In the genomic region with DNA sequence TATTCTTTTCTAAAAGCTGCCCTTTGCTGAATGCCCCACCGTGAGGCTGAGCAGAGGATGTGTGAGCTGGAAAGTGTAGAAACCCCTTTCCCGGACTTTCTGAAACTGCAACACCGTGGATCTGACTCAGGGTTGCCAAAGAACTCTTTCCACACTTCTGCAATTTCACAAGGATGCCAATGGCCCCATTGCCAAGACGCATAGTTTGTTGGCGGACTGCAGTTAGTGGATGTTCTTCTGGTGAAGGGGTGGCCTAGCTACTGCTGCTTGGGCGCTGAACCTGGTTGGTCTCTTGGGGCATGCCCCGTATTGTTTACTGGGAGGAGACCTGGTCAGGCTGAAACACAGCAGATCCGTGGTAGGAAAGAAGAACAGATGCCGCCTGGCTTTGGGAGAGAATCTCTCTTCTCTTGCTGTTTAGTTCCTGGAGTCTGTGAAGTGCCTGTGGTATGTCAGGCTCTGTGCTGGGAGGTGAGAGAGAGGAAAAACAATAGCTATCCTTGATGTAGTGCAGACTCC, we compare ENCODE assay signal across 8 cellular contexts. TPM values are rescaled to one million over a fixed set of nuclear protein-coding genes. Genes with fewer than 3 reads are reported as not detected.
A peak's percentile ranks its signal among the peaks of the same experiment; 100 is the strongest.
DNase-seq lines count a peak whose midpoint lies in the region; ATAC-seq and TF ChIP-seq lines count a peak whose summit lies in the region.
"Had no signal": no experiment of that assay in that cellular context is flagged by ENCODE, and none has a peak within 500 bp of the region (broad histone marks: within the 10 kb centered on the region; RNA-seq: fewer than 3 reads in every experiment).

No MANE protein-coding gene starts in this region.

- peak overlapping the region; percentile 80 for H3K27ac Mint-ChIP-seq in activated B cell treated with CpG ODN at 0.5 μM for 24 hours
- peak overlapping the region; percentile 79 for H3K27ac Mint-ChIP-seq in stimulated activated effector memory CD8-positive, alpha-beta T cell treated with anti-CD3 and anti-CD28 coated beads, Interleukin-12 subunit alpha, Interleukin-12 subunit beta, amount 100 ng/mL, for 72 hours

- CTCF ChIA-PET in IMR-90 (lab: Yijun Ruan, JAX), result no interaction called here
- CTCF ChIA-PET in activated B cell treated with CpG ODN at 0.5 μM for 24 hours (lab: Charles Lee), result interaction anchor here (0.7 to 1.5 kb wide), 8 partner anchors 10 to 36 kb away, joined by 3 read pairs; no protein-coding TSS in a partner anchor

- no peaks in the 10 kb centered on the region for H3K9me3 Mint-ChIP-seq in activated B cell treated with CpG ODN at 0.5 μM for 24 hours
- no peaks in the 10 kb centered on the region for H3K9me3 Mint-ChIP-seq in stimulated activated effector memory CD8-positive, alpha-beta T cell treated with anti-CD3 and anti-CD28 coated beads, Interleukin-12 subunit alpha, Interleukin-12 subunit beta, amount 100 ng/mL, for 72 hours

- POLR2A ChIA-PET in IMR-90 (lab: Charles Lee; ENCODE audit: unreplicated experiment) (no interaction called here), activated B cell treated with CpG ODN at 0.5 μM for 24 hours (lab: Charles Lee) (interaction anchor here (2.4 to 14.6 kb wide), 3 partner anchors 10 to 25 kb away, joined by 11 to 485 read pairs (median 465); a partner anchor contains a TSS)

- no peak overlapping the region for H4K5ac ChIP-seq in IMR-90 (ENCODE audit: low read depth, low read length)

- no peak overlapping the region for H3K4me3 Mint-ChIP-seq in activated B cell treated with CpG ODN at 0.5 μM for 24 hours
- no peak overlapping the region for H3K4me3 Mint-ChIP-seq in stimulated activated effector memory CD8-positive, alpha-beta T cell treated with anti-CD3 and anti-CD28 coated beads, Interleukin-12 subunit alpha, Interleukin-12 subunit beta, amount 100 ng/mL, for 72 hours

- ATAC-seq in IMR-90 (ENCODE audit: low read depth), result no peak
- no peak for ATAC-seq in activated B cell treated with CpG ODN at 0.5 μM for 24 hours (ENCODE audit: low read depth)
- no peak for ATAC-seq in stimulated activated effector memory CD8-positive, alpha-beta T cell treated with anti-CD3 and anti-CD28 coated beads, Interleukin-12 subunit alpha, Interleukin-12 subunit beta, amount 100 ng/mL, for 72 hours

- H2AK9ac ChIP-seq in IMR-90 (replicated peaks; ENCODE audit: low read depth, low read length, poor library complexity), result peak overlapping the region; percentile 53

- peaks cover 77% of the 10 kb centered on the region for H3K4me1 Mint-ChIP-seq in activated B cell treated with CpG ODN at 0.5 μM for 24 hours
- peaks cover 57% of the 10 kb centered on the region for H3K4me1 Mint-ChIP-seq in stimulated activated effector memory CD8-positive, alpha-beta T cell treated with anti-CD3 and anti-CD28 coated beads, Interleukin-12 subunit alpha, Interleukin-12 subunit beta, amount 100 ng/mL, for 72 hours

- peak overlapping the region; percentile 20; the same call in 1 of the 3 replicates for H2BK15ac ChIP-seq in IMR-90 (ENCODE audit: low read depth, low read length)

- no peak for TF ChIP-seq POLR2A in IMR-90 (IDR thresholded peaks at IDR 0.05; ENCODE audit: low read depth, low read length)

- H3K4me2 ChIP-seq in IMR-90 (ENCODE audit: low read depth, low read length), result no peak overlapping the region

- H3K56ac ChIP-seq in IMR-90 (ENCODE audit: extremely low read depth, insufficient read depth, low read length), result no peak overlapping the region

- H3K27me3 ChIP-seq in IMR-90 (ENCODE audit: control insufficient read depth, insufficient read depth, low read length), result no peaks in the 10 kb centered on the region
- no peaks in the 10 kb centered on the region for H3K27me3 ChIP-seq in WERI-Rb-1 (ENCODE audit: insufficient read depth, low read depth, severe bottlenecking)

- H3K4me3 ChIP-seq in IMR-90 (ENCODE audit: insufficient read depth, low read depth, low read length) (no peak overlapping the region), WERI-Rb-1 (ENCODE audit: low read depth, low read length) (no peak overlapping the region)

- dilution Hi-C loops in IMR-90 (cut with HindIII; ENCODE audit: low sequenced_read_pairs, unreplicated experiment), result no loop called here

- peaks cover 40% of the 10 kb centered on the region for H3K4me1 ChIP-seq in IMR-90 (ENCODE audit: control insufficient read depth, insufficient read depth, low read length)

- no peak overlapping the region for H3K9ac ChIP-seq in IMR-90 (ENCODE audit: low read depth, low read length)

- H3K9me1 ChIP-seq in IMR-90 (ENCODE audit: insufficient read depth, low read length), result peaks cover 21% of the 10 kb centered on the region

- peaks cover 82% of the 10 kb centered on the region for H3K36me3 Mint-ChIP-seq in activated B cell treated with CpG ODN at 0.5 μM for 24 hours (ENCODE audit: low read depth)
- H3K36me3 Mint-ChIP-seq in stimulated activated effector memory CD8-positive, alpha-beta T cell treated with anti-CD3 and anti-CD28 coated beads, Interleukin-12 subunit alpha, Interleukin-12 subunit beta, amount 100 ng/mL, for 72 hours, result peaks cover 99% of the 10 kb centered on the region

- peak overlapping the region; percentile 2; the same call in 1 of the 2 replicates for H3K27ac ChIP-seq in IMR-90 (ENCODE audit: insufficient read depth, low read length)
- H3K27ac ChIP-seq in WERI-Rb-1, result no peak overlapping the region

- in situ Hi-C loops in IMR-90 (cut with MboI; ENCODE audit: low sequenced_read_pairs), result no loop called here

- H3K36me3 ChIP-seq in IMR-90 (ENCODE audit: control insufficient read depth, insufficient read depth, low read length) (peaks cover 10% of the 10 kb centered on the region; the same call in 1 of the 2 replicates), WERI-Rb-1 (no peaks in the 10 kb centered on the region)

- no TSS peak for BruUV-seq in IMR-90 (replicated peaks; lab: Mats Ljungman, UMichigan)

- H3K4ac ChIP-seq in IMR-90 (ENCODE audit: low read depth, low read length), result peak overlapping the region; percentile 31

- TF ChIP-seq RAD21 in IMR-90 (IDR thresholded peaks at IDR 0.05; ENCODE audit: low read length), result no peak

- intact Hi-C loops in IMR-90 (cut with micrococcal nuclease), result no loop called here
- intact Hi-C loops in activated B cell treated with CpG ODN at 0.5 μM for 24 hours (cut with micrococcal nuclease), result no loop called here

- H2AK5ac ChIP-seq in IMR-90 (ENCODE audit: low read depth, low read length), result peak overlapping the region; percentile 43; the same call in 1 of the 2 replicates

- WGBS in IMR-90 (ENCODE audit: extremely low coverage in 2 of 2, insufficient read length in 1 of 2), 2 experiments, result 70% methylated on average over 2 of the region's 9 CpGs; no CpG with 5 or more reads in 1 of the 2 experiments

- H4K8ac ChIP-seq in IMR-90 (ENCODE audit: low read depth in 2 of 2, low read length in 2 of 2), result no peak overlapping the region

- H3K23ac ChIP-seq in IMR-90 (ENCODE audit: low read depth, low read length), result no peak overlapping the region

- H2BK20ac ChIP-seq in IMR-90 (ENCODE audit: low read depth, low read length), result no peak overlapping the region

- no peak overlapping the region for H2BK5ac ChIP-seq in IMR-90 (ENCODE audit: low read depth, low read length, poor library complexity, severe bottlenecking)

- peaks cover 0 to 19% of the 10 kb centered on the region in 2 experiments; a peak in 2 of 4 replicates for H3K79me1 ChIP-seq in IMR-90 (ENCODE audit: low read depth in 1 of 2, low read length in 2 of 2)

- no peaks in the 10 kb centered on the region for H3K9me3 ChIP-seq in IMR-90 (ENCODE audit: control insufficient read depth, insufficient read depth, low read length)
- H3K9me3 ChIP-seq in WERI-Rb-1 (ENCODE audit: severe bottlenecking), result no peaks in the 10 kb centered on the region

- TF ChIP-seq CTCF in IMR-90 (conservative IDR thresholded peaks at IDR 0.05; ENCODE audit: low read depth, low read length) (no peak), activated B cell treated with CpG ODN at 0.5 μM for 24 hours (IDR thresholded peaks at IDR 0.05) (no peak), WERI-Rb-1 (IDR thresholded peaks at IDR 0.05; ENCODE audit: low read depth, low read length) (no peak)

- DNase-seq in IMR-90 (peak; percentile 65), activated B cell treated with CpG ODN at 0.5 μM for 24 hours (no peak), iris pigment epithelial cell (ENCODE audit: low read depth) (peak; percentile 54), DMS114 treated with DMSO at 0.1 percent for 48 hours (lab: John Stamatoyannopoulos, UW; ENCODE audit: unreplicated experiment) (no peak), WERI-Rb-1 (no peak), HCEC 1CT (no peak)
- no peak for DNase-seq in stimulated activated effector memory CD8-positive, alpha-beta T cell treated with anti-CD3 and anti-CD28 coated beads, Interleukin-12 subunit alpha, Interleukin-12 subunit beta, amount 100 ng/mL, for 72 hours (ENCODE audit: low spot score in 2 of 2)
- DNase-seq: NCI-H69 had no signal

- peak overlapping the region; percentile 34; the same call in 1 of the 2 replicates for H3K14ac ChIP-seq in IMR-90 (replicated peaks; ENCODE audit: low read depth, low read length)

- H4K91ac ChIP-seq in IMR-90 (ENCODE audit: insufficient read depth, low read depth, low read length), result no peak overlapping the region

- H3K18ac ChIP-seq in IMR-90 (ENCODE audit: low read depth, low read length), result no peak overlapping the region

- H3K27me3 Mint-ChIP-seq in activated B cell treated with CpG ODN at 0.5 μM for 24 hours, result no peaks in the 10 kb centered on the region

- H2BK120ac ChIP-seq in IMR-90 (ENCODE audit: low read depth, low read length), result peak overlapping the region; percentile 25; the same call in 1 of the 2 replicates

- peak overlapping the region; percentile 13 for H2AFZ ChIP-seq in IMR-90 (replicated peaks; ENCODE audit: low read length, poor library complexity)

- no peaks in the 10 kb centered on the region for H4K20me1 ChIP-seq in IMR-90 (ENCODE audit: insufficient read depth, low read length)

TF ChIP-seq in IMR-90, 13 proteins besides CTCF, POLR2A, EP300 and RAD21:
- no peak for TF ChIP-seq NFE2L2 (IDR thresholded peaks at IDR 0.05; ENCODE audit: low read depth, low read length)
- peak; percentile 79 for TF ChIP-seq CEBPB (IDR thresholded peaks at IDR 0.05; ENCODE audit: low read depth, low read length)

RNA-seq across cellular contexts. Expression of a gene that starts 26.7 kb away (rescaled TPM):
- 18.9 and 32.8 TPM in 2 replicates for total RNA-seq in IMR-90 (2012; rRNA removed)
- 46.1 and 49.4 TPM in 2 replicates for polyA plus RNA-seq in IMR-90 (2012; rRNA removed)
- 45.9 and 112 TPM in 2 replicates for polyA plus RNA-seq in IMR-90 (2012; cell fraction: cytosol; rRNA removed)
- 14.7 and 27.3 TPM in 2 replicates for polyA plus RNA-seq in IMR-90 (2012; cell fraction: nucleus; rRNA removed; ENCODE audit: low replicate concordance)
- 728 and 770 TPM in 2 replicates for total RNA-seq in activated B cell treated with CpG ODN at 0.5 μM for 24 hours

Comparison
In these comparisons a context has a peak if more than half of its experiments do, and no peak if none do; other contexts are left out.
1. DNase-seq: peak in IMR-90 (single experiment) and iris pigment epithelial cell (single experiment); none in activated B cell treated with CpG ODN at 0.5 μM for 24 hours (single experiment), stimulated activated effector memory CD8-positive, alpha-beta T cell treated with anti-CD3 and anti-CD28 coated beads, Interleukin-12 subunit alpha, Interleukin-12 subunit beta, amount 100 ng/mL, for 72 hours (0 of 2), DMS114 treated with DMSO at 0.1 percent for 48 hours (single experiment), WERI-Rb-1 (single experiment) and HCEC 1CT (single experiment).
2. RNA of a gene that starts 26.7 kb away (total RNA-seq): 728 to 770 TPM in activated B cell treated with CpG ODN at 0.5 μM for 24 hours; 18.9 to 32.8 TPM in IMR-90; every median in the first group is over 10 times any median in the second.